Comparison of ENCODE assay signal across 8 cellular contexts in the genomic region with DNA sequence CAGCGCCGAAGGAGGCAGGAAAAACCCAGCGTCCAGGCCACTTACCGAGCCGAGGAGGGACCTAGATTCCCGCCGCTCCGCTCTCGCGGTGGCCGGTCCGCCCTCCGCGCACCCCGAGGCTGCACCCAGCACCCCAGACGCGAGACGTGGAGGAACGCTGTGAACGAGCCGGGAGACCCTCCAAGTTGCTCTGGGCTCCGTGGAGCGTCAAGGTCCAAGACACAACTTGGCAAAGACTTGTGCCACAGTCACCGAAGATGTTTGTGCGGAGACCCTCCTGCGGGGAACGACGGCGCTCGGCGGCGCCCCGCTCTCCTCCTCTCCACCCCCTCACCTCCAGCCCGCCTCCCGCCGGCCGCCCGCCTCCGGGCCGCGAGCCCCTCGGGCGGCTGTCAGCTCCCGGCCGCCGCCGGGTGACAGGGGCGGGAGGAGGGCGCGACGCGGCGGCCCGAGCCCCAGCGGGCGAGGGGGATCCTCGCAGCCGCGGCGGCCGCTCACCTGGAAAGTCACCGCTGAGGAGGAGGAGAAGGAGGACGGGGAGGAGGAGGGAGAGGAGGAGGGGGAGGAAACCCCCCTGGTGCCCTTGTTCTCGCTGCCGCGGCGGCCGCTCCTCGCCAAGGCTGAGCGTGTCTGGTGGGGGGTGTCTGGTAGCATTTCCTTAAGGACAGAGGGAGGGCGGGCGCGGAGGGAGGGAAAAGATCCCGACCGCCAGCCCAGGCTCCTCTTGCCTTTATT. TPM values are rescaled to one million over a fixed set of nuclear protein-coding genes. Genes with fewer than 3 reads are reported as not detected.
DNase-seq lines count a peak whose midpoint lies in the region; ATAC-seq, FAIRE-seq and TF ChIP-seq lines count a peak whose summit lies in the region.

No MANE protein-coding gene starts in this region.

- WGBS in ovary, 3 donors = 0 to 1% (median 0%) methylated on average over 56 to 75 of the region's 75 CpGs

- no peak for FAIRE-seq in RCC 7860 (lab: Jason Lieb, UNC)

- H3K27me3 Mint-ChIP-seq in activated naive CD4-positive, alpha-beta T cell treated with anti-CD3 and anti-CD28 coated beads, Interleukin-2, amount 10 ng/mL, durations not matched to agents 7 days and 5 days = no peaks in the 10 kb centered on the region
- peaks cover 35% of the 10 kb centered on the region for H3K27me3 Mint-ChIP-seq in type B pancreatic cell

- DNase-seq in RCC 7860 (ENCODE audit: low spot score) = peak; percentile 46
- DNase-seq in activated naive CD4-positive, alpha-beta T cell treated with anti-CD3 and anti-CD28 coated beads, Interleukin-2, amount 10 ng/mL, durations not matched to agents 7 days and 5 days = peak; percentile 71
- peak in 38 of 42 donors; percentile 11 to 77 (median 44) for DNase-seq in head of caudate nucleus
- peak in 2 of 5 donors; percentile 80 to 84 for DNase-seq in ovary
- peak; percentile 71 for DNase-seq in type B pancreatic cell (ENCODE audit: extremely low spot score, unreplicated experiment)

- H3K27ac ChIP-seq in ovary = peak overlapping the region; percentile 99

- H3K9me3 Mint-ChIP-seq in activated naive CD4-positive, alpha-beta T cell treated with anti-CD3 and anti-CD28 coated beads, Interleukin-2, amount 10 ng/mL, durations not matched to agents 7 days and 5 days = no peaks in the 10 kb centered on the region
- no peaks in the 10 kb centered on the region for H3K9me3 Mint-ChIP-seq in type B pancreatic cell

- intact Hi-C loops in head of caudate nucleus (cut with DNase I) (loop anchor here (2.0 to 10.0 kb wide), 4 partner anchors 61 to 253 kb away; partner anchors contain the start of gene AIG1), ovary (cut with DNase I) (loop anchor here (2.0 to 10.0 kb wide), 8 partner anchors 19 to 251 kb away; partner anchors contain the start of gene AIG1 (in 1 of the 4))

- peak overlapping the region; percentile 95 for H3K27ac Mint-ChIP-seq in activated naive CD4-positive, alpha-beta T cell treated with anti-CD3 and anti-CD28 coated beads, Interleukin-2, amount 10 ng/mL, durations not matched to agents 7 days and 5 days
- H3K27ac Mint-ChIP-seq in type B pancreatic cell = peak overlapping the region; percentile 98

- peaks cover 44% of the 10 kb centered on the region for H3K4me1 Mint-ChIP-seq in activated naive CD4-positive, alpha-beta T cell treated with anti-CD3 and anti-CD28 coated beads, Interleukin-2, amount 10 ng/mL, durations not matched to agents 7 days and 5 days
- H3K4me1 Mint-ChIP-seq in type B pancreatic cell (ENCODE audit: unreplicated experiment) = peaks cover 22% of the 10 kb centered on the region

- CTCF ChIA-PET in activated naive CD4-positive, alpha-beta T cell treated with anti-CD3 and anti-CD28 coated beads, Interleukin-2, amount 10 ng/mL, durations not matched to agents 7 days and 5 days (lab: Charles Lee) = interaction anchor here (0.5 kb wide), 1 partner anchor 88 kb away, joined by 5 read pairs; no protein-coding TSS in a partner anchor

- H3K4me1 ChIP-seq in ovary (ENCODE audit: insufficient read depth) = no peaks in the 10 kb centered on the region

- TF ChIP-seq POLR2A in ovary (IDR thresholded peaks at IDR 0.05) = no peak

- no peak for TF ChIP-seq EP300 in ovary (IDR thresholded peaks at IDR 0.05)

- H3K36me3 ChIP-seq in ovary = no peaks in the 10 kb centered on the region

- peaks cover 7% of the 10 kb centered on the region for H3K36me3 Mint-ChIP-seq in activated naive CD4-positive, alpha-beta T cell treated with anti-CD3 and anti-CD28 coated beads, Interleukin-2, amount 10 ng/mL, durations not matched to agents 7 days and 5 days
- no peaks in the 10 kb centered on the region for H3K36me3 Mint-ChIP-seq in type B pancreatic cell

- ATAC-seq in HG02763 (IDR thresholded peaks at IDR 0.05; ENCODE audit: unreplicated experiment) (peak; percentile 8), HG03565 (IDR thresholded peaks at IDR 0.05; ENCODE audit: unreplicated experiment) (no peak)

- H3K4me3 ChIP-seq in GM12875 (ENCODE audit: low read depth, low read length) (peak overlapping the region; percentile 86), ovary (peak overlapping the region; percentile 88)

- no peaks in the 10 kb centered on the region for H3K9me3 ChIP-seq in ovary

- TF ChIP-seq CTCF in GM12875 (IDR thresholded peaks at IDR 0.05; ENCODE audit: borderline replicate concordance, insufficient read depth, low read depth, low read length) (no peak), ovary (IDR thresholded peaks at IDR 0.05) (no peak), type B pancreatic cell (conservative IDR thresholded peaks at IDR 0.05) (no peak)

- H3K27me3 ChIP-seq in ovary = no peaks in the 10 kb centered on the region

- peak overlapping the region; percentile 99 for H3K4me3 Mint-ChIP-seq in activated naive CD4-positive, alpha-beta T cell treated with anti-CD3 and anti-CD28 coated beads, Interleukin-2, amount 10 ng/mL, durations not matched to agents 7 days and 5 days
- H3K4me3 Mint-ChIP-seq in type B pancreatic cell = peak overlapping the region; percentile 99

RNA-seq across cellular contexts. Expression of gene HIVEP2, which starts 0.6 kb away (rescaled TPM):
- 10 to 100 TPM; 21.1 to 58.9 (median 32.9) TPM for total RNA-seq in ovary
- 10 to 100 TPM in 1 of 2 donors, 1 to 10 TPM in 1; 8.4 to 16.9 TPM for polyA plus RNA-seq in ovary
- total RNA-seq in type B pancreatic cell (ENCODE audit: low replicate concordance) = 12.3 and 34.1 TPM in 2 replicates
